Comparison of ENCODE assay signal across 12 cellular contexts in genomic region chrX:149508467-149508866, GRCh38. TPM values are rescaled to one million over a fixed set of nuclear protein-coding genes. Genes with fewer than 3 reads are reported as not detected.
"Had no signal": no experiment of that assay in that cellular context is flagged by ENCODE, and none has a peak within 500 bp of the region (broad histone marks: within the 10 kb centered on the region; RNA-seq: fewer than 3 reads in every experiment).

No MANE protein-coding gene starts in this region.

- H3K36me3 ChIP-seq: HAP-1 had no signal

- H2AFZ ChIP-seq: GM23248, GM23338 had no signal

- H3K9ac ChIP-seq: GM23248 had no signal

- H3K27ac Mint-ChIP-seq: GM23338, H9, HFFc6 had no signal

- H3K4me3 ChIP-seq: GM23248, GM23338, HAP-1 had no signal

- H3K4me3 Mint-ChIP-seq: GM23338, H9, HFFc6 had no signal

- ATAC-seq: GM23338, HCT116 had no signal

- DNase-seq: GM23248, GOT3, H7, H9, HCEC 1CT, HFFc6 had no signal

- FAIRE-seq: H1, H54 had no signal

- H3K9me3 Mint-ChIP-seq: GM23338, HFFc6 had no signal

- H3K4me2 ChIP-seq: GM23338 had no signal

- H3K9me3 ChIP-seq: HAP-1 had no signal

- H3K27ac ChIP-seq: GM23248 had no signal

RNA-seq across cellular contexts. Expression of gene HSFX3, which starts 41.3 kb away (rescaled TPM):
- total RNA-seq: GM23248, GM23338, H1, H4, H7, H9, HFFc6 had no signal
